Comparison of ENCODE assay signal across 9 cellular contexts in the genomic region with DNA sequence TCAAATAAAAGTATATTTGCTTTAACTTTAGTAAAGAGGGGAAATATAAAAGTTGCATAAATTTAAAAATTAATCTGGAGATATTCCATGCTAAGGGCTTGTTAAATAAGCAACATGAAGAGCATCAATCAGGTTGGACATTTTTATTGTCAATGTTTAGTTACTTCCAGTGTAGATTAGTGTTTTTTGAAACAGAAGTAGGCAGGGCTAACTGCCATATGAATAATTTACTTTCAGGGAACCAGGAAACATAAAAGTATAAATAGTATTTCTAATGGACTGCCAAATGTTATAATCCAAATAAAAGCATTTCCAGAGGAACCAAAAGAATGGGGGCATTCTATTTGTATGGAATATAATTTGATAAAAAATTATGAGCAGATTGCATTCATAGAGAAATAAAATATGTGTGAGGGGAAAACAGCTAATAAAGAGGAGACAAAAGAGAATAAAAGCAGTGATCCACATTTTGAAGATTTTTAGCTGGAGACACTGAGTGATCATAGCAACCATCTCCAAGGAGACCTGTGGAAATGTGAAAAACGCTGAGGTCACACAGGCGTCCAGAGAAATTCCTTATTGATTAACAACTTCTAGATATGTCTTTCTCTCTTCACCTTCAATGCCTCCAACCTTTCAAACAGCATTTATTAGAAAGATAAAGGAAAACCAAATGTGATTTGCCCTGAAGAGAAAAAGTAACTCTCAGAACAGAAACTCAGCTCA.
A peak's percentile ranks its signal among the peaks of the same experiment; 100 is the strongest.
DNase-seq lines count a peak whose midpoint lies in the region; TF ChIP-seq lines count a peak whose summit lies in the region.
"Had no signal": no experiment of that assay in that cellular context is flagged by ENCODE, and none has a peak within 500 bp of the region (broad histone marks: within the 10 kb centered on the region; RNA-seq: fewer than 3 reads in every experiment).

No MANE protein-coding gene starts in this region.

- H3K36me3 ChIP-seq in SJSA1 (no peaks in the 10 kb centered on the region), smooth muscle cell (ENCODE audit: low read depth) (no peaks in the 10 kb centered on the region)

- H3K9me3 ChIP-seq in SJSA1 (replicated peaks) (no peaks in the 10 kb centered on the region), smooth muscle cell (replicated peaks; ENCODE audit: low read depth) (no peaks in the 10 kb centered on the region)

- H3K4me3 Mint-ChIP-seq in glutamatergic neuron (ENCODE audit: unreplicated experiment): no peak overlapping the region

- H3K9me3 Mint-ChIP-seq in glutamatergic neuron (ENCODE audit: unreplicated experiment): peaks cover 2% of the 10 kb centered on the region

- H3K4me2 ChIP-seq in smooth muscle cell: no peak overlapping the region

- intact Hi-C loops in cardiac septum (cut with DNase I): no loop called here

- H4K20me1 ChIP-seq in smooth muscle cell (ENCODE audit: low read depth): no peaks in the 10 kb centered on the region

- H3K4me3 ChIP-seq in SJSA1: no peak overlapping the region
- H3K4me3 ChIP-seq in smooth muscle cell: no peak overlapping the region

- H3K27ac ChIP-seq in SJSA1 (peak overlapping the region; percentile 98), smooth muscle cell (ENCODE audit: low read depth) (peak overlapping the region; percentile 44)
- H3K27ac ChIP-seq: 22Rv1 had no signal

- peaks cover 8% of the 10 kb centered on the region for H3F3A ChIP-seq in smooth muscle cell (ENCODE audit: low read depth)

- peaks cover 33% of the 10 kb centered on the region for H3K79me2 ChIP-seq in smooth muscle cell (ENCODE audit: low read depth)

- WGBS in smooth muscle cell (ENCODE audit: low lambda C conversion rate): 84% methylated on average over 2 of the region's 2 CpGs

- no peak overlapping the region for H3K27ac Mint-ChIP-seq in glutamatergic neuron (ENCODE audit: unreplicated experiment)

- peaks cover 2% of the 10 kb centered on the region for H3K27me3 Mint-ChIP-seq in glutamatergic neuron (ENCODE audit: unreplicated experiment)

- no peak overlapping the region for H3K9ac ChIP-seq in smooth muscle cell (ENCODE audit: low read depth)

- peaks cover 2% of the 10 kb centered on the region for H3K36me3 Mint-ChIP-seq in glutamatergic neuron (ENCODE audit: unreplicated experiment)

- DNase-seq in DMS 273 (lab: John Stamatoyannopoulos, UW; ENCODE audit: unreplicated experiment) (peak; percentile 25), DMS 273 treated with DMSO at 0.1 percent for 48 hours (lab: John Stamatoyannopoulos, UW) (no peak), SJSA1 (ENCODE audit: low read depth in 1 of 2, low spot score in 2 of 2) (no peak), fibroblast of peridontal ligament (ENCODE audit: extremely low read depth) (peak; percentile 72), smooth muscle cell (lab: John Stamatoyannopoulos, UW; ENCODE audit: unreplicated experiment) (no peak), glutamatergic neuron (no peak), cardiac septum (ENCODE audit: low spot score) (no peak)
- no peak for DNase-seq in activated CD4-positive, alpha-beta T cell treated with anti-CD3 and anti-CD28 coated beads, Interleukin-2, amount 50 U/mL, for 4 hours

- H3K27me3 ChIP-seq in SJSA1 (replicated peaks): no peaks in the 10 kb centered on the region
- no peaks in the 10 kb centered on the region for H3K27me3 ChIP-seq in smooth muscle cell (ENCODE audit: low read depth)

- no peak overlapping the region for H2AFZ ChIP-seq in smooth muscle cell (ENCODE audit: low read depth)

- peaks cover 37% of the 10 kb centered on the region for H3K4me1 Mint-ChIP-seq in glutamatergic neuron (ENCODE audit: low read depth, unreplicated experiment)

- H3K4me1 ChIP-seq in SJSA1 (replicated peaks): peaks cover 48% of the 10 kb centered on the region
- H3K4me1 ChIP-seq in smooth muscle cell (ENCODE audit: low read depth): peaks cover 6% of the 10 kb centered on the region

- TF ChIP-seq CTCF in smooth muscle cell (IDR thresholded peaks at IDR 0.05; ENCODE audit: borderline replicate concordance, insufficient read depth, poor library complexity, severe bottlenecking) (no peak), glutamatergic neuron (IDR thresholded peaks at IDR 0.05; ENCODE audit: partially characterized antibody, unreplicated experiment) (no peak)

Comparison
In these comparisons a context has a peak if more than half of its experiments do, and no peak if none do; other contexts are left out.
1. DNase-seq: peak in DMS 273 (single experiment) and fibroblast of peridontal ligament (single experiment); none in DMS 273 treated with DMSO at 0.1 percent for 48 hours (single experiment), SJSA1 (0 of 2), smooth muscle cell (single experiment), glutamatergic neuron (single experiment), activated CD4-positive, alpha-beta T cell treated with anti-CD3 and anti-CD28 coated beads, Interleukin-2, amount 50 U/mL, for 4 hours (0 of 2) and cardiac septum (single experiment).